Comparison of ENCODE assay signal across 8 cellular contexts in genomic region chr5:179827684-179828083, GRCh38. TPM values are rescaled to one million over a fixed set of nuclear protein-coding genes. Genes with fewer than 3 reads are reported as not detected.
A peak's percentile ranks its signal among the peaks of the same experiment; 100 is the strongest.
DNase-seq lines count a peak whose midpoint lies in the region; ATAC-seq and TF ChIP-seq lines count a peak whose summit lies in the region.

No MANE protein-coding gene starts in this region.

- no peak overlapping the region for H3K4me2 ChIP-seq in fibroblast of lung (ENCODE audit: extremely low read depth, insufficient read depth, low read length)

- H3K36me3 ChIP-seq in HEK293 (ENCODE audit: control insufficient read depth in 2 of 2, insufficient read depth in 1 of 2, low read length in 2 of 2) (peaks cover 49 to 100% of the 10 kb centered on the region in 2 experiments), fibroblast of lung (ENCODE audit: control insufficient read depth, insufficient read depth, low read length) (peaks cover 55% of the 10 kb centered on the region)

- POLR2A ChIA-PET in HEK293 (lab: Yijun Ruan, JAX) = no interaction called here

- H3K4me3 ChIP-seq in HEK293 (ENCODE audit: low read depth, low read length) = no peak overlapping the region
- peak overlapping the region in 1 of 4 experiments; percentile 20 for H3K4me3 ChIP-seq in fibroblast of lung (replicated peaks in 1 of 4; ENCODE audit: control extremely low read depth in 1 of 4, insufficient read depth in 1 of 4, low read depth in 3 of 4, low read length in 4 of 4)

- H3K9me3 ChIP-seq in HEK293 (ENCODE audit: control insufficient read depth, insufficient read depth, low read depth, low read length) (no peaks in the 10 kb centered on the region), fibroblast of lung (ENCODE audit: control insufficient read depth, insufficient read depth, low read depth, low read length) (no peaks in the 10 kb centered on the region)

- H3K9ac ChIP-seq in fibroblast of lung (ENCODE audit: insufficient read depth, low read length) = no peak overlapping the region

- peaks cover 2% of the 10 kb centered on the region for H4K20me1 ChIP-seq in fibroblast of lung (ENCODE audit: control insufficient read depth, extremely low read depth, insufficient read depth, low read length)

- DNase-seq in T1000 (lab: John Stamatoyannopoulos, UW) (peak; percentile 48), fibroblast of lung (ENCODE audit: low read depth in 2 of 2) (peak; percentile 41 to 49), activated gamma-delta T cell (lab: John Stamatoyannopoulos, UW) (no peak), COLO668 (lab: John Stamatoyannopoulos, UW; ENCODE audit: unreplicated experiment) (no peak), NCI-H146 treated with DMSO at 0.1 percent for 48 hours (lab: John Stamatoyannopoulos, UW; ENCODE audit: unreplicated experiment) (no peak)
- peak; percentile 56 to 63 for DNase-seq in stimulated activated CD4-positive, alpha-beta T cell treated with anti-CD3 and anti-CD28 coated beads, Interleukin-15, amount 100 ng/mL, for 48 hours (ENCODE audit: low read depth in 2 of 2)

- H3K27me3 ChIP-seq in fibroblast of lung (ENCODE audit: control insufficient read depth, insufficient read depth, low read length) = no peaks in the 10 kb centered on the region

- TF ChIP-seq CTCF in HEK293 (tag by site-specific recombination; IDR thresholded peaks at IDR 0.05) (no peak), fibroblast of lung (conservative IDR thresholded peaks at IDR 0.05 in 1 of 2, IDR thresholded peaks at IDR 0.05 in 1 of 2; ENCODE audit: low read depth in 1 of 2, low read length in 2 of 2) (no peak)

- no peak overlapping the region for H2AFZ ChIP-seq in fibroblast of lung (ENCODE audit: low read length)

- H3K27ac ChIP-seq in HEK293 (ENCODE audit: extremely low read depth, low read depth, low read length) (no peak overlapping the region), fibroblast of lung (ENCODE audit: insufficient read depth, low read length) (no peak overlapping the region)

- H3K4me1 ChIP-seq in HEK293 (ENCODE audit: control insufficient read depth, insufficient read depth, low read length) (no peaks in the 10 kb centered on the region), fibroblast of lung (ENCODE audit: control insufficient read depth, extremely low read depth, insufficient read depth, low read length) (peaks cover 11% of the 10 kb centered on the region)

- CTCF ChIA-PET in HEK293 (lab: Yijun Ruan, JAX) = interaction anchor here (0.6 kb wide), 1 partner anchor 23 kb away, joined by 3 read pairs; no protein-coding TSS in a partner anchor

- peaks cover 48% of the 10 kb centered on the region for H3K79me2 ChIP-seq in fibroblast of lung (ENCODE audit: control insufficient read depth, insufficient read depth, low read length)

- no peak for ATAC-seq in GM19455 (IDR thresholded peaks at IDR 0.05; ENCODE audit: unreplicated experiment)

TF ChIP-seq in HEK293, 187 proteins besides CTCF, POLR2A, EP300 and RAD21:
- TF ChIP-seq ZIC2 (tag by site-specific recombination; IDR thresholded peaks at IDR 0.05) (peak; percentile 29; the same call in 1 of the 2 replicates), OSR2 (tag by site-specific recombination; IDR thresholded peaks at IDR 0.05) (0 out of 2 replicates have a peak, but pooled peaks have one; percentile 20), ZNF555 (tag by site-specific recombination; conservative IDR thresholded peaks at IDR 0.05) (no peak), ZNF600 (tag by site-specific recombination; IDR thresholded peaks at IDR 0.05) (peak; percentile 55; the same call in 1 of the 2 replicates)

RNA-seq across cellular contexts. Expression of gene SQSTM1, which starts 7.0 kb away (rescaled TPM):
- total RNA-seq in fibroblast of lung = 1,096 and 1,894 TPM in 2 replicates
- 212 and 310 TPM in 2 replicates for polyA plus RNA-seq in fibroblast of lung
- polyA plus RNA-seq in fibroblast of lung (2012) = 451 and 724 TPM in 2 replicates
- polyA minus RNA-seq in fibroblast of lung (ENCODE audit: low replicate concordance) = 385 and 386 TPM in 2 replicates

RNA-seq across cellular contexts. Expression of gene MGAT4B, which starts 21.0 kb away (rescaled TPM):
- total RNA-seq in fibroblast of lung = 116 and 157 TPM in 2 replicates
- polyA plus RNA-seq in fibroblast of lung = 172 and 175 TPM in 2 replicates
- 144 and 153 TPM in 2 replicates for polyA plus RNA-seq in fibroblast of lung (2012)
- polyA minus RNA-seq in fibroblast of lung (ENCODE audit: low replicate concordance) = 468 and 469 TPM in 2 replicates

RNA-seq across cellular contexts. Expression of gene MRNIP, which starts 30.9 kb away (rescaled TPM):
- 15.4 and 21.0 TPM in 2 replicates for total RNA-seq in fibroblast of lung
- polyA plus RNA-seq in fibroblast of lung = 8.2 and 8.6 TPM in 2 replicates
- polyA plus RNA-seq in fibroblast of lung (2012) = 10.8 and 11.9 TPM in 2 replicates
- polyA minus RNA-seq in fibroblast of lung (ENCODE audit: low replicate concordance) = 1.6 and 6.9 TPM in 2 replicates

RNA-seq across cellular contexts. Expression of gene LTC4S, which starts 33.9 kb away (rescaled TPM):
- 0.83 and 4.1 TPM in 2 replicates for total RNA-seq in fibroblast of lung
- polyA plus RNA-seq in fibroblast of lung = 0.32 and 0.78 TPM in 2 replicates
- 1.1 and 2.4 TPM in 2 replicates for polyA plus RNA-seq in fibroblast of lung (2012)
- polyA minus RNA-seq in fibroblast of lung (ENCODE audit: low replicate concordance) = not detected in 2 replicates

Comparison
In these comparisons a context has a peak if more than half of its experiments do, and no peak if none do; other contexts are left out.
1. DNase-seq: peak in T1000 (single experiment), fibroblast of lung (2 of 2) and stimulated activated CD4-positive, alpha-beta T cell treated with anti-CD3 and anti-CD28 coated beads, Interleukin-15, amount 100 ng/mL, for 48 hours (2 of 2); none in activated gamma-delta T cell (single experiment), COLO668 (single experiment) and NCI-H146 treated with DMSO at 0.1 percent for 48 hours (single experiment).